1 cellular context compared by ENCODE assay signal in the genomic region with DNA sequence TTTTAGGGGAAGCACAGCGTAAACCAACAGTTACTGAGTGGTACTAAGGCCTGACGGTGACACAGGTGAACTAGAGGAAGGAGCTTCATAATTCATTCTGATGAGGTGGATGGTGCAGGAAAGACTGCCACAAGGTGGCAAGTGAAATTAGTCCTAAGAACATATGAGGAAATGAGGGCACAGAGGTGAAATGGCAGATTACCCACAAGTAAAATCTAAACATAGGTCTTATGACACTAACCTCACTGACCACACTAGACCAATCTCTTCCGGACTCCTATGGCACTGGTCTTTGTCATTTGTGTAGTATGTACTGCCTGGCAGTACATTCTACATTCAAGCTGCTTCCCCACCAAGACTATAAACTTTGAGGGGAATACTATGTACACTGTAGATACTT.
TF ChIP-seq lines count a peak whose summit lies in the region.

No MANE protein-coding gene starts in this region.

TF ChIP-seq in SK-N-SH, 30 proteins besides CTCF, POLR2A, EP300 and RAD21 (continued from another document):
- TF ChIP-seq REST (IDR thresholded peaks at IDR 0.05; ENCODE audit: low read depth, low read length), result no peak
- no peak for TF ChIP-seq ELF1 (IDR thresholded peaks at IDR 0.05)
- no peak for TF ChIP-seq MXI1 (IDR thresholded peaks at IDR 0.05; ENCODE audit: low read depth, low read length)
- no peak for TF ChIP-seq CHD2 (IDR thresholded peaks at IDR 0.05; ENCODE audit: low read length, partially characterized antibody)
- no peak for TF ChIP-seq RCOR1 (IDR thresholded peaks at IDR 0.05; ENCODE audit: low read length)
- TF ChIP-seq ZBTB33 (IDR thresholded peaks at IDR 0.05; ENCODE audit: borderline replicate concordance, low read depth), result no peak
- TF ChIP-seq TEAD4 (IDR thresholded peaks at IDR 0.05; ENCODE audit: borderline replicate concordance, insufficient read depth), result no peak
- TF ChIP-seq GATA2 (CRISPR knock-in tag; IDR thresholded peaks at IDR 0.05), result no peak
- no peak for TF ChIP-seq TAF1 (IDR thresholded peaks at IDR 0.05; ENCODE audit: borderline replicate concordance, low read depth, low read length)
- TF ChIP-seq SMC3 (IDR thresholded peaks at IDR 0.05; ENCODE audit: low read depth, low read length), result no peak
- no peak for TF ChIP-seq NFIC (IDR thresholded peaks at IDR 0.05; ENCODE audit: borderline replicate concordance)
